Comparison of ENCODE assay signal across 1 cellular context in genomic region chr19:17266026-17266425, GRCh38.
TF ChIP-seq lines count a peak whose summit lies in the region.

No MANE protein-coding gene starts in this region.

TF ChIP-seq in H1, 55 proteins besides CTCF, POLR2A, EP300 and RAD21:
- TF ChIP-seq MAFK (IDR thresholded peaks at IDR 0.05; ENCODE audit: low read depth, low read length), result no peak
- TF ChIP-seq SP4 (IDR thresholded peaks at IDR 0.05; ENCODE audit: low read length), result no peak
- TF ChIP-seq CTBP2 (IDR thresholded peaks at IDR 0.05; ENCODE audit: borderline replicate concordance, insufficient read depth, insufficient read length, low read length), result no peak
- TF ChIP-seq CBX8 (IDR thresholded peaks at IDR 0.05; ENCODE audit: borderline replicate concordance, low read depth, low read length), result no peak
- TF ChIP-seq RXRA (IDR thresholded peaks at IDR 0.05; ENCODE audit: insufficient read depth, low read depth, low read length), result no peak
- no peak for TF ChIP-seq SIX5 (IDR thresholded peaks at IDR 0.05; ENCODE audit: low read depth, low read length)
- TF ChIP-seq SUZ12 (IDR thresholded peaks at IDR 0.05; ENCODE audit: low read length), result no peak
- no peak for TF ChIP-seq EZH2 (IDR thresholded peaks at IDR 0.05; ENCODE audit: low read depth, low read length, severe bottlenecking)
- no peak for TF ChIP-seq CHD1 (IDR thresholded peaks at IDR 0.05; ENCODE audit: low read depth, low read length)
